30 cellular contexts compared by ENCODE assay signal in genomic region chr12:53145383-53145782, GRCh38. TPM values are rescaled to one million over a fixed set of nuclear protein-coding genes. Genes with fewer than 3 reads are reported as not detected.
DNase-seq lines count a peak whose midpoint lies in the region; ATAC-seq, FAIRE-seq and TF ChIP-seq lines count a peak whose summit lies in the region.
"Had no signal": no experiment of that assay in that cellular context is flagged by ENCODE, and none has a peak within 500 bp of the region (broad histone marks: within the 10 kb centered on the region; RNA-seq: fewer than 3 reads in every experiment).

No MANE protein-coding gene starts in this region.

- peaks cover 0 to 15% (median 0%) of the 10 kb centered on the region in 5 donors for H3K27me3 Mint-ChIP-seq in naive thymus-derived CD4-positive, alpha-beta T cell
- H3K27me3 Mint-ChIP-seq: progenitor cell of endocrine pancreas; stimulated activated naive CD8-positive, alpha-beta T cell treated with anti-CD3 and anti-CD28 coated beads, Interleukin-15, amount 100 ng/mL, for 72 hours; type B pancreatic cell had no signal

- H3K27me3 ChIP-seq in GM23248 (replicated peaks; ENCODE audit: insufficient read depth) (no peaks in the 10 kb centered on the region), bronchial epithelial cell (ENCODE audit: control insufficient read depth, insufficient read depth, low read length) (no peaks in the 10 kb centered on the region), HepG2 (ENCODE audit: control insufficient read depth in 1 of 2, insufficient read depth in 2 of 2, low read length in 2 of 2) (no peaks in the 10 kb centered on the region), small intestine (ENCODE audit: control insufficient read depth in 2 of 2, insufficient read depth in 2 of 2, low read length in 2 of 2) (no peaks in the 10 kb centered on the region), right atrium auricular region (no peaks in the 10 kb centered on the region)
- H3K27me3 ChIP-seq in naive thymus-derived CD4-positive, alpha-beta T cell (ENCODE audit: control insufficient read depth in 2 of 2, insufficient read depth in 2 of 2, low read length in 2 of 2) = no peaks in the 10 kb centered on the region

- peaks cover 0 to 1% (median 0%) of the 10 kb centered on the region in 11 donors for H3K9me3 Mint-ChIP-seq in naive thymus-derived CD4-positive, alpha-beta T cell
- H3K9me3 Mint-ChIP-seq: mesothelial cell of epicardium; stimulated activated naive CD8-positive, alpha-beta T cell treated with anti-CD3 and anti-CD28 coated beads, Interleukin-15, amount 100 ng/mL, for 72 hours; type B pancreatic cell had no signal

- H3K4me1 ChIP-seq in GM23248 (ENCODE audit: insufficient read depth) = peaks cover 3% of the 10 kb centered on the region; the same call in 1 of the 2 replicates
- peaks cover 23% of the 10 kb centered on the region for H3K4me1 ChIP-seq in HepG2 (ENCODE audit: insufficient read depth, low read length)
- no peaks in the 10 kb centered on the region for H3K4me1 ChIP-seq in small intestine (ENCODE audit: control insufficient read depth in 2 of 2, insufficient read depth in 1 of 2, low read depth in 1 of 2, low read length in 1 of 2)
- no peaks in the 10 kb centered on the region for H3K4me1 ChIP-seq in right atrium auricular region
- no peaks in the 10 kb centered on the region for H3K4me1 ChIP-seq in naive thymus-derived CD4-positive, alpha-beta T cell (ENCODE audit: control insufficient read depth in 2 of 2, insufficient read depth in 2 of 2, low read length in 2 of 2)

- H2AFZ ChIP-seq in GM23248 = no peak overlapping the region
- H2AFZ ChIP-seq in HepG2 (ENCODE audit: low read length) = no peak overlapping the region

- intact Hi-C loops in HepG2 (cut with micrococcal nuclease; ENCODE audit: unreplicated experiment) = loop anchor here (5.0 kb wide), 1 partner anchor 43 kb away; the partner anchor contains the start of gene SOAT2
- intact Hi-C loops in naive thymus-derived CD4-positive, alpha-beta T cell (cut with micrococcal nuclease) = no loop called here

- TF ChIP-seq EP300 in HepG2 (IDR thresholded peaks at IDR 0.05; ENCODE audit: low read depth in 2 of 2, low read length in 2 of 2) = peak in 1 of 2 experiments; percentile 34; a peak in 1 of 4 replicates
- no peak; the same call in 1 of the 2 replicates for TF ChIP-seq EP300 in HepG2 (CRISPR knock-in tag; IDR thresholded peaks at IDR 0.05; ENCODE audit: borderline replicate concordance)

- TF ChIP-seq CTCF in bronchial epithelial cell (IDR thresholded peaks at IDR 0.05; ENCODE audit: insufficient read depth, low read length, severe bottlenecking) (no peak), HepG2 (CRISPR knock-in tag; IDR thresholded peaks at IDR 0.05) (no peak), right atrium auricular region (IDR thresholded peaks at IDR 0.05) (no peak)

- peak; percentile 98 for ATAC-seq in HepG2
- ATAC-seq in GM19023 (IDR thresholded peaks at IDR 0.05; ENCODE audit: unreplicated experiment) = no peak
- ATAC-seq in naive thymus-derived CD4-positive, alpha-beta T cell = no peak
- ATAC-seq: stimulated activated naive CD8-positive, alpha-beta T cell treated with anti-CD3 and anti-CD28 coated beads, Interleukin-15, amount 100 ng/mL, for 72 hours had no signal

- no peaks in the 10 kb centered on the region for H3K9me3 ChIP-seq in GM23248 (ENCODE audit: low read depth)
- H3K9me3 ChIP-seq in HepG2 (ENCODE audit: low read length) = no peaks in the 10 kb centered on the region
- no peaks in the 10 kb centered on the region for H3K9me3 ChIP-seq in small intestine (ENCODE audit: control insufficient read depth, low read depth)
- no peaks in the 10 kb centered on the region for H3K9me3 ChIP-seq in right atrium auricular region
- H3K9me3 ChIP-seq in naive thymus-derived CD4-positive, alpha-beta T cell (ENCODE audit: control insufficient read depth in 2 of 3, low read length in 3 of 3) = no peaks in the 10 kb centered on the region

- DNase-seq in GM23248 = peak; percentile 68
- DNase-seq in bronchial epithelial cell (ENCODE audit: low read depth) = peak; percentile 14
- DNase-seq in HepG2 (ENCODE audit: low spot score) = peak; percentile 84
- peak; percentile 76 for DNase-seq in small intestine
- DNase-seq in right atrium auricular region (ENCODE audit: low spot score) = no peak
- no peak for DNase-seq in naive thymus-derived CD4-positive, alpha-beta T cell
- DNase-seq in DMS53 (lab: John Stamatoyannopoulos, UW) = no peak
- DNase-seq: activated CD4-positive, alpha-beta T cell treated with anti-CD3 and anti-CD28 coated beads, Interleukin-2, amount 50 U/mL, for 48 hours; activated gamma-delta T cell treated with Interleukin-2 at 50 U/mL for 16 hours; activated T-cell treated with anti-CD3 and anti-CD28 coated beads for 4 hours; amniotic stem cell; caudate nucleus; COR-L47; dermis blood vessel endothelial cell; KG1; NCI-H1048; NCI-H2029 treated with DMSO at 0.1 percent for 48 hours; NCI-H446 treated with DMSO at 0.1 percent for 48 hours; nephron progenitor cell; stimulated activated CD4-positive, alpha-beta T cell treated with anti-CD3 and anti-CD28 coated beads, Interleukin-4, amount 100 ng/mL, for 4 hours; stimulated activated naive CD8-positive, alpha-beta T cell treated with anti-CD3 and anti-CD28 coated beads, Interleukin-15, amount 100 ng/mL, for 72 hours; T-helper 2 cell; WERI-Rb-1 had no signal

- no peak overlapping the region for H3K27ac Mint-ChIP-seq in naive thymus-derived CD4-positive, alpha-beta T cell
- H3K27ac Mint-ChIP-seq: mesothelial cell of epicardium; nephron progenitor cell; progenitor cell of endocrine pancreas; stimulated activated naive CD8-positive, alpha-beta T cell treated with anti-CD3 and anti-CD28 coated beads, Interleukin-15, amount 100 ng/mL, for 72 hours; type B pancreatic cell had no signal

- H3K36me3 ChIP-seq in GM23248 (ENCODE audit: low read depth) = no peaks in the 10 kb centered on the region
- H3K36me3 ChIP-seq in bronchial epithelial cell (ENCODE audit: control insufficient read depth, insufficient read depth, low read length) = no peaks in the 10 kb centered on the region
- no peaks in the 10 kb centered on the region for H3K36me3 ChIP-seq in HepG2 (replicated peaks in 1 of 2; ENCODE audit: control insufficient read depth in 1 of 2, insufficient read depth in 2 of 2, low read length in 2 of 2)
- no peaks in the 10 kb centered on the region for H3K36me3 ChIP-seq in small intestine (ENCODE audit: control insufficient read depth in 2 of 2, insufficient read depth in 2 of 2, low read length in 2 of 2)
- no peaks in the 10 kb centered on the region for H3K36me3 ChIP-seq in right atrium auricular region
- H3K36me3 ChIP-seq in naive thymus-derived CD4-positive, alpha-beta T cell (ENCODE audit: control insufficient read depth in 2 of 3, insufficient read depth in 3 of 3, low read length in 3 of 3) = no peaks in the 10 kb centered on the region
- H3K36me3 ChIP-seq: WERI-Rb-1 had no signal

- FAIRE-seq in bronchial epithelial cell (lab: Jason Lieb, UNC) = no peak
- peak; percentile 91 for FAIRE-seq in HepG2 (lab: Jason Lieb, UNC)
- FAIRE-seq in small intestine (lab: Jason Lieb, UNC) = no peak
- FAIRE-seq: endothelial cell of umbilical vein, RCC 7860 had no signal

- POLR2A ChIA-PET in HepG2 (lab: Yijun Ruan, JAX) = interaction anchor here (1.0 to 1.4 kb wide), 4 partner anchors 15 to 66 kb away, joined by 3 to 18 read pairs (median 10); partner anchors contain the start of genes SOAT2 and SPRYD3
- POLR2A ChIA-PET in naive thymus-derived CD4-positive, alpha-beta T cell (lab: Charles Lee) = interaction anchor here (0.6 kb wide), 1 partner anchor 663 kb away, joined by 3 read pairs; no protein-coding TSS in a partner anchor

- no peak for TF ChIP-seq POLR2A in HepG2 (IDR thresholded peaks at IDR 0.05; ENCODE audit: insufficient read depth in 1 of 2, low read depth in 2 of 2, low read length in 2 of 2)

- H3K9me2 ChIP-seq in GM23248 (ENCODE audit: insufficient read depth) = no peaks in the 10 kb centered on the region

- no peaks in the 10 kb centered on the region for H3K36me3 Mint-ChIP-seq in naive thymus-derived CD4-positive, alpha-beta T cell
- H3K36me3 Mint-ChIP-seq: mesothelial cell of epicardium, type B pancreatic cell had no signal

- no peak for TF ChIP-seq RAD21 in HepG2 (CRISPR knock-in tag; IDR thresholded peaks at IDR 0.05)

- H3K27ac ChIP-seq in GM23248 = no peak overlapping the region
- H3K27ac ChIP-seq in HepG2 (ENCODE audit: extremely low read length, insufficient read depth, low read length) = no peak overlapping the region
- no peak overlapping the region for H3K27ac ChIP-seq in small intestine (ENCODE audit: low read depth in 1 of 2, low read length in 1 of 2)
- no peak overlapping the region for H3K27ac ChIP-seq in right atrium auricular region
- H3K27ac ChIP-seq in naive thymus-derived CD4-positive, alpha-beta T cell (ENCODE audit: low read depth, low read length) = no peak overlapping the region
- H3K27ac ChIP-seq: WERI-Rb-1 had no signal

- in situ Hi-C loops in GM23248 (cut with MboI) = no loop called here
- in situ Hi-C loops in HepG2 (cut with HindIII; ENCODE audit: extremely low pct_ligation_motif_present, low pct_unique_long_range_greater_than_20kb) = no loop called here

- WGBS in GM23248 (ENCODE audit: low coverage in 1 of 2, low lambda C conversion rate in 2 of 2, missing lambda C conversion rate in 2 of 2), 2 experiments = 30 to 44% methylated on average over 1 of the region's 1 CpG
- WGBS in HepG2 (ENCODE audit: low lambda C conversion rate) = 0% methylated on average over 1 of the region's 1 CpG
- WGBS in small intestine, 3 donors = 16 to 51% (median 27%) methylated on average over 1 of the region's 1 CpG

- no peak overlapping the region for H3K4me3 Mint-ChIP-seq in naive thymus-derived CD4-positive, alpha-beta T cell
- H3K4me3 Mint-ChIP-seq: mesothelial cell of epicardium; nephron progenitor cell; stimulated activated naive CD8-positive, alpha-beta T cell treated with anti-CD3 and anti-CD28 coated beads, Interleukin-15, amount 100 ng/mL, for 72 hours; type B pancreatic cell had no signal

- no peaks in the 10 kb centered on the region for H3K4me1 Mint-ChIP-seq in naive thymus-derived CD4-positive, alpha-beta T cell
- H3K4me1 Mint-ChIP-seq: mesothelial cell of epicardium; stimulated activated naive CD8-positive, alpha-beta T cell treated with anti-CD3 and anti-CD28 coated beads, Interleukin-15, amount 100 ng/mL, for 72 hours had no signal

- H4K20me1 ChIP-seq in GM23248 (ENCODE audit: insufficient read depth) = no peaks in the 10 kb centered on the region
- H4K20me1 ChIP-seq in HepG2 (ENCODE audit: insufficient read depth, low read length) = no peaks in the 10 kb centered on the region

- H3K9ac ChIP-seq in GM23248 (no peak overlapping the region), HepG2 (ENCODE audit: insufficient read depth, low read depth, low read length) (no peak overlapping the region)

- no peak overlapping the region for H3K4me2 ChIP-seq in GM23248 (ENCODE audit: unreplicated experiment)
- H3K4me2 ChIP-seq in HepG2 (ENCODE audit: low read depth, low read length) = no peak overlapping the region

- H3K4me3 ChIP-seq in GM23248 (no peak overlapping the region), bronchial epithelial cell (ENCODE audit: low read depth, low read length) (no peak overlapping the region), HepG2 (replicated peaks in 1 of 3; ENCODE audit: insufficient read depth in 1 of 3, low read depth in 2 of 3, low read length in 3 of 3) (no peak overlapping the region), small intestine (ENCODE audit: low read depth in 1 of 2, low read length in 2 of 2) (no peak overlapping the region), right atrium auricular region (no peak overlapping the region)
- no peak overlapping the region for H3K4me3 ChIP-seq in naive thymus-derived CD4-positive, alpha-beta T cell (ENCODE audit: low read length)

- CTCF ChIA-PET in HepG2 (lab: Yijun Ruan, JAX; ENCODE audit: low intra/inter-chr PET ratio, low total read pairs) = no interaction called here
- CTCF ChIA-PET in naive thymus-derived CD4-positive, alpha-beta T cell (lab: Charles Lee) = interaction anchor here (0.7 kb wide), 1 partner anchor 82 kb away, joined by 3 read pairs; no protein-coding TSS in a partner anchor

- H3K79me2 ChIP-seq in GM23248 (ENCODE audit: insufficient read depth) (no peaks in the 10 kb centered on the region), HepG2 (ENCODE audit: insufficient read depth, low read length) (no peaks in the 10 kb centered on the region)

- no TSS peak for BruUV-seq in HepG2 (replicated peaks; lab: Mats Ljungman, UMichigan)

- H3F3A ChIP-seq in GM23248 (ENCODE audit: insufficient read depth) = peaks cover 9% of the 10 kb centered on the region

RNA-seq across cellular contexts. Expression of gene ZNF740, which starts 35.1 kb away (rescaled TPM):
- 5.1 and 6.5 TPM in 2 replicates for total RNA-seq in GM23248 (2014; rRNA removed; shearing (Covaris generic))
- polyA plus RNA-seq in GM23248 (2016; fragmentation: Nextera tagmentation; extraction: Ambion mirVana) (2.8 and 3.9 TPM in 2 replicates), HepG2 (2011; rRNA removed) (19.0 and 22.0 TPM in 2 replicates), small intestine (1 to 10 TPM; 2.9 to 9.3 (median 4.9) TPM)
- total RNA-seq in bronchial epithelial cell (15.2 and 16.6 TPM in 2 replicates), HepG2 (2016; rRNA removed; fragmentation: Illumina TruSeq; extraction: Trizol) (15.0 and 16.9 TPM in 2 replicates), right atrium auricular region (1 to 10 TPM; 5.9 to 7.4 TPM)
- total RNA-seq in HepG2 (2016; cell fraction: cytosol; rRNA removed; fragmentation: Illumina TruSeq; extraction: Trizol; ENCODE audit: low read depth) = 2.4 and 4.8 TPM in 2 replicates
- total RNA-seq in HepG2 (2016; cell fraction: insoluble cytoplasmic fraction; rRNA removed; fragmentation: Illumina TruSeq; extraction: Trizol) = 13.9 and 16.1 TPM in 2 replicates
- 11.3 and 11.8 TPM in 2 replicates for total RNA-seq in HepG2 (2016; cell fraction: membrane; rRNA removed; fragmentation: Illumina TruSeq; extraction: Trizol)
- total RNA-seq in HepG2 (2016; cell fraction: nucleus; rRNA removed; fragmentation: Illumina TruSeq; extraction: Trizol) = 20.9 and 23.7 TPM in 2 replicates
- 7.2 and 8.9 TPM in 2 replicates for polyA plus RNA-seq in HepG2 (2011; cell fraction: cytosol; rRNA removed)
- polyA plus RNA-seq in HepG2 (2011; cell fraction: nucleus; rRNA removed) = 49.3 and 50.2 TPM in 2 replicates
- polyA plus RNA-seq in HepG2 (2012) = 15.4 and 16.5 TPM in 2 replicates
- 1.4 and 2.0 TPM in 2 replicates for polyA plus RNA-seq in HepG2 (2016; cell fraction: cytosol; fragmentation: Illumina TruSeq; extraction: Trizol; ENCODE audit: low read depth)
- 11.3 and 12.0 TPM in 2 replicates for polyA plus RNA-seq in HepG2 (2016; cell fraction: insoluble cytoplasmic fraction; fragmentation: Illumina TruSeq; extraction: Trizol; ENCODE audit: low read depth)
- 4.1 and 5.8 TPM in 2 replicates for polyA plus RNA-seq in HepG2 (2016; cell fraction: membrane; fragmentation: Illumina TruSeq; extraction: Trizol; ENCODE audit: low read depth)
- polyA plus RNA-seq in HepG2 (2016; cell fraction: nucleus; fragmentation: Illumina TruSeq; extraction: Trizol; ENCODE audit: insufficient read depth, low read depth) = 21.2 and 25.1 TPM in 2 replicates
- polyA minus RNA-seq in HepG2 (2011; rRNA and poly(A)+ RNA removed; ENCODE audit: low replicate concordance) = 41.0 and 77.8 TPM in 2 replicates
- 8.4 and 10.6 TPM in 2 replicates for polyA minus RNA-seq in HepG2 (2011; cell fraction: cytosol; rRNA and poly(A)+ RNA removed)
- 91.4 and 93.6 TPM in 2 replicates for polyA minus RNA-seq in HepG2 (2011; cell fraction: nucleus; rRNA and poly(A)+ RNA removed)
- total RNA-seq in naive thymus-derived CD4-positive, alpha-beta T cell = 100 to 1,000 TPM in 2 of 5 experiments, 10 to 100 TPM in 3; 37.2 to 135 (median 49.5) TPM
- polyA plus RNA-seq in naive thymus-derived CD4-positive, alpha-beta T cell = 1 to 10 TPM; 3.6 to 3.8 TPM

RNA-seq across cellular contexts. Expression of gene CSAD, which starts 35.3 kb away (rescaled TPM):
- total RNA-seq in GM23248 (2014; rRNA removed; shearing (Covaris generic)) = 13.4 and 14.2 TPM in 2 replicates
- 6.1 and 8.6 TPM in 2 replicates for polyA plus RNA-seq in GM23248 (2016; fragmentation: Nextera tagmentation; extraction: Ambion mirVana)
- total RNA-seq in bronchial epithelial cell = 6.6 and 11.1 TPM in 2 replicates
- 2.7 and 7.2 TPM in 2 replicates for total RNA-seq in HepG2 (2016; rRNA removed; fragmentation: Illumina TruSeq; extraction: Trizol)
- total RNA-seq in HepG2 (2016; cell fraction: cytosol; rRNA removed; fragmentation: Illumina TruSeq; extraction: Trizol; ENCODE audit: low read depth) = 3.9 and 6.0 TPM in 2 replicates
- 1.3 and 7.7 TPM in 2 replicates for total RNA-seq in HepG2 (2016; cell fraction: insoluble cytoplasmic fraction; rRNA removed; fragmentation: Illumina TruSeq; extraction: Trizol)
- total RNA-seq in HepG2 (2016; cell fraction: membrane; rRNA removed; fragmentation: Illumina TruSeq; extraction: Trizol) = 2.3 TPM in 2 replicates
- 12.9 and 16.2 TPM in 2 replicates for total RNA-seq in HepG2 (2016; cell fraction: nucleus; rRNA removed; fragmentation: Illumina TruSeq; extraction: Trizol)
- 23.5 and 25.2 TPM in 2 replicates for polyA plus RNA-seq in HepG2 (2011; rRNA removed)
- polyA plus RNA-seq in HepG2 (2011; cell fraction: cytosol; rRNA removed) = 4.3 and 5.6 TPM in 2 replicates
- 112 and 125 TPM in 2 replicates for polyA plus RNA-seq in HepG2 (2011; cell fraction: nucleus; rRNA removed)
- polyA plus RNA-seq in HepG2 (2012) = 10.0 and 10.8 TPM in 2 replicates
- polyA plus RNA-seq in HepG2 (2016; cell fraction: cytosol; fragmentation: Illumina TruSeq; extraction: Trizol; ENCODE audit: low read depth) = 0.41 and 0.44 TPM in 2 replicates
- polyA plus RNA-seq in HepG2 (2016; cell fraction: insoluble cytoplasmic fraction; fragmentation: Illumina TruSeq; extraction: Trizol; ENCODE audit: low read depth) = 2.9 and 3.3 TPM in 2 replicates
- polyA plus RNA-seq in HepG2 (2016; cell fraction: membrane; fragmentation: Illumina TruSeq; extraction: Trizol; ENCODE audit: low read depth) = 1.2 TPM in 2 replicates
- polyA plus RNA-seq in HepG2 (2016; cell fraction: nucleus; fragmentation: Illumina TruSeq; extraction: Trizol; ENCODE audit: insufficient read depth, low read depth) = 64.6 and 67.6 TPM in 2 replicates
- polyA minus RNA-seq in HepG2 (2011; rRNA and poly(A)+ RNA removed; ENCODE audit: low replicate concordance) = 12.1 and 29.8 TPM in 2 replicates
- polyA minus RNA-seq in HepG2 (2011; cell fraction: cytosol; rRNA and poly(A)+ RNA removed) = 1.8 and 1.9 TPM in 2 replicates
- polyA minus RNA-seq in HepG2 (2011; cell fraction: nucleus; rRNA and poly(A)+ RNA removed) = 20.1 and 26.4 TPM in 2 replicates
- polyA plus RNA-seq in small intestine = 10 to 100 TPM; 12.9 to 56.4 (median 20.5) TPM
- total RNA-seq in right atrium auricular region = 1 to 10 TPM; 3.4 to 4.9 TPM
- total RNA-seq in naive thymus-derived CD4-positive, alpha-beta T cell = 10 to 100 TPM; 34.1 to 76.3 (median 69.1) TPM
- polyA plus RNA-seq in naive thymus-derived CD4-positive, alpha-beta T cell = 1 to 10 TPM; 1.3 to 2.1 TPM

RNA-seq across cellular contexts. Expression of gene SOAT2, which starts 42.1 kb away (rescaled TPM):
- not detected in 2 replicates for total RNA-seq in GM23248 (2014; rRNA removed; shearing (Covaris generic))
- polyA plus RNA-seq in GM23248 (2016; fragmentation: Nextera tagmentation; extraction: Ambion mirVana) (0.33 and 0.43 TPM in 2 replicates), HepG2 (2011; rRNA removed) (108 and 131 TPM in 2 replicates), small intestine (10 to 100 TPM in 2 of 3 donors, 1 to 10 TPM in 1; 4.2 to 94.0 (median 77.4) TPM)
- total RNA-seq in bronchial epithelial cell (not detected in 2 replicates), HepG2 (2016; rRNA removed; fragmentation: Illumina TruSeq; extraction: Trizol) (6.1 and 14.9 TPM in 2 replicates), right atrium auricular region (not detected)
- total RNA-seq in HepG2 (2016; cell fraction: cytosol; rRNA removed; fragmentation: Illumina TruSeq; extraction: Trizol; ENCODE audit: low read depth) = 1.3 and 1.6 TPM in 2 replicates
- total RNA-seq in HepG2 (2016; cell fraction: insoluble cytoplasmic fraction; rRNA removed; fragmentation: Illumina TruSeq; extraction: Trizol) = 5.1 and 14.3 TPM in 2 replicates
- 3.9 and 5.2 TPM in 2 replicates for total RNA-seq in HepG2 (2016; cell fraction: membrane; rRNA removed; fragmentation: Illumina TruSeq; extraction: Trizol)
- total RNA-seq in HepG2 (2016; cell fraction: nucleus; rRNA removed; fragmentation: Illumina TruSeq; extraction: Trizol) = 20.7 and 23.6 TPM in 2 replicates
- polyA plus RNA-seq in HepG2 (2011; cell fraction: cytosol; rRNA removed) = 102 and 125 TPM in 2 replicates
- polyA plus RNA-seq in HepG2 (2011; cell fraction: nucleus; rRNA removed) = 476 and 502 TPM in 2 replicates
- polyA plus RNA-seq in HepG2 (2012) = 40.7 and 74.1 TPM in 2 replicates
- 2.1 and 3.1 TPM in 2 replicates for polyA plus RNA-seq in HepG2 (2016; cell fraction: cytosol; fragmentation: Illumina TruSeq; extraction: Trizol; ENCODE audit: low read depth)
- 8.4 and 8.5 TPM in 2 replicates for polyA plus RNA-seq in HepG2 (2016; cell fraction: insoluble cytoplasmic fraction; fragmentation: Illumina TruSeq; extraction: Trizol; ENCODE audit: low read depth)
- polyA plus RNA-seq in HepG2 (2016; cell fraction: membrane; fragmentation: Illumina TruSeq; extraction: Trizol; ENCODE audit: low read depth) = 3.3 and 4.5 TPM in 2 replicates
- 40.5 and 42.0 TPM in 2 replicates for polyA plus RNA-seq in HepG2 (2016; cell fraction: nucleus; fragmentation: Illumina TruSeq; extraction: Trizol; ENCODE audit: insufficient read depth, low read depth)
- polyA minus RNA-seq in HepG2 (2011; rRNA and poly(A)+ RNA removed; ENCODE audit: low replicate concordance) = 0.16 and 255 TPM in 2 replicates
- polyA minus RNA-seq in HepG2 (2011; cell fraction: cytosol; rRNA and poly(A)+ RNA removed) = 39.8 and 42.8 TPM in 2 replicates
- polyA minus RNA-seq in HepG2 (2011; cell fraction: nucleus; rRNA and poly(A)+ RNA removed) = 79.3 and 125 TPM in 2 replicates
- total RNA-seq in naive thymus-derived CD4-positive, alpha-beta T cell = under 1 TPM in 4 of 5 experiments, not detected in 1; 0.35 to 0.69 (median 0.51) TPM
- under 1 TPM in 1 of 2 donors, not detected in 1; 0.31 TPM for polyA plus RNA-seq in naive thymus-derived CD4-positive, alpha-beta T cell
- total RNA-seq: dermis blood vessel endothelial cell, endothelial cell of umbilical vein, SK-MEL-5 had no signal
- polyA plus RNA-seq: endothelial cell of umbilical vein had no signal

RNA-seq across cellular contexts. Expression of gene IGFBP6, which starts 47.9 kb away (rescaled TPM):
- 1,132 and 1,614 TPM in 2 replicates for total RNA-seq in GM23248 (2014; rRNA removed; shearing (Covaris generic))
- polyA plus RNA-seq in GM23248 (2016; fragmentation: Nextera tagmentation; extraction: Ambion mirVana) (1,827 and 1,899 TPM in 2 replicates), HepG2 (2011; rRNA removed) (22.6 and 25.2 TPM in 2 replicates), small intestine (100 to 1,000 TPM in 1 of 3 donors, 1 to 10 TPM in 2; 3.4 to 135 (median 8.4) TPM)
- total RNA-seq in bronchial epithelial cell (75.5 and 81.6 TPM in 2 replicates), HepG2 (2016; rRNA removed; fragmentation: Illumina TruSeq; extraction: Trizol) (2.1 and 3.9 TPM in 2 replicates), right atrium auricular region (100 to 1,000 TPM in 1 of 2 donors, 10 to 100 TPM in 1; 99.0 to 358 TPM)
- total RNA-seq in HepG2 (2016; cell fraction: cytosol; rRNA removed; fragmentation: Illumina TruSeq; extraction: Trizol; ENCODE audit: low read depth) = 5.3 and 5.9 TPM in 2 replicates
- total RNA-seq in HepG2 (2016; cell fraction: insoluble cytoplasmic fraction; rRNA removed; fragmentation: Illumina TruSeq; extraction: Trizol) = 2.5 and 4.7 TPM in 2 replicates
- 3.3 and 3.5 TPM in 2 replicates for total RNA-seq in HepG2 (2016; cell fraction: membrane; rRNA removed; fragmentation: Illumina TruSeq; extraction: Trizol)
- total RNA-seq in HepG2 (2016; cell fraction: nucleus; rRNA removed; fragmentation: Illumina TruSeq; extraction: Trizol) = 1.9 and 3.2 TPM in 2 replicates
- 19.0 and 41.0 TPM in 2 replicates for polyA plus RNA-seq in HepG2 (2011; cell fraction: cytosol; rRNA removed)
- 8.4 and 9.6 TPM in 2 replicates for polyA plus RNA-seq in HepG2 (2011; cell fraction: nucleus; rRNA removed)
- 3.4 and 4.6 TPM in 2 replicates for polyA plus RNA-seq in HepG2 (2012)
- polyA plus RNA-seq in HepG2 (2016; cell fraction: cytosol; fragmentation: Illumina TruSeq; extraction: Trizol; ENCODE audit: low read depth) = 4.2 and 5.7 TPM in 2 replicates
- polyA plus RNA-seq in HepG2 (2016; cell fraction: insoluble cytoplasmic fraction; fragmentation: Illumina TruSeq; extraction: Trizol; ENCODE audit: low read depth) = 2.0 and 2.4 TPM in 2 replicates
- 3.2 and 3.8 TPM in 2 replicates for polyA plus RNA-seq in HepG2 (2016; cell fraction: membrane; fragmentation: Illumina TruSeq; extraction: Trizol; ENCODE audit: low read depth)
- 5.4 and 7.5 TPM in 2 replicates for polyA plus RNA-seq in HepG2 (2016; cell fraction: nucleus; fragmentation: Illumina TruSeq; extraction: Trizol; ENCODE audit: insufficient read depth, low read depth)
- 9.0 and 27.1 TPM in 2 replicates for polyA minus RNA-seq in HepG2 (2011; rRNA and poly(A)+ RNA removed; ENCODE audit: low replicate concordance)
- polyA minus RNA-seq in HepG2 (2011; cell fraction: cytosol; rRNA and poly(A)+ RNA removed) = 8.7 and 9.5 TPM in 2 replicates
- polyA minus RNA-seq in HepG2 (2011; cell fraction: nucleus; rRNA and poly(A)+ RNA removed) = 0.77 and 1.6 TPM in 2 replicates
- total RNA-seq in naive thymus-derived CD4-positive, alpha-beta T cell = under 1 TPM in 3 of 5 experiments, not detected in 2; 0.34 to 0.56 (median 0.54) TPM
- polyA plus RNA-seq in naive thymus-derived CD4-positive, alpha-beta T cell = under 1 TPM; 0.41 to 0.81 TPM

Comparison
In these comparisons a context has a peak if more than half of its experiments do, and no peak if none do; other contexts are left out.
1. DNase-seq: peak in GM23248 (single experiment), bronchial epithelial cell (single experiment), HepG2 (single experiment) and small intestine (single experiment); none in right atrium auricular region (single experiment), naive thymus-derived CD4-positive, alpha-beta T cell (0 of 9) and DMS53 (single experiment).